In the genomic region with DNA sequence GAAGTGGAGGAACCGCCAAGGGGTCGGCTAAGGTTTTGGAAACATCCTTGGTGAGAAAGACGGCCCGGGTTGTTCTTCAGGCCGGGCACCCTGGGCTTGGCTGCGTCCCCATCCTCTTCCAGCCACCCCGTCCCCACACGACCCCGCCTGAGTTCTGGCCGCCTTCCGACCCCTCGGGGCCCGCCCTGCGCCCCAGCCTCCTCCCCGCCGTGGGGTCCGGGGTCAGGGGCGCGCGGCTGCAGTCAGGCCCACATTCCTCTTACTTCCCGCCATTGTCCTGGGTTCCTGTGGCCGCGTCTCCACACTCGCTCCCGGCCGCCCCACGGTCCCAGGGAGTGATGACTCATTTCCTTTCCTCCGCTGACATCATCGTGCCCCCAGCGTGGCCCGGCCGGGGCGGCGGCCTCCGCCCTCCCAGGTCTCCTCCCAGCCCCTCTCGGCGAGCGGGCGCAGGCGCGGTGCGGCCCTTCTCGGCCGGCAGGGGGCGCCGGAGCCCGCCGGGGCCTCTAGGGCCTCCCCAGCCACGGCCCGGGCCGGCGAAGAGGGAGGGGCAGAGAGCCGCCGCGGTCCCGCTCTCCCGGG, we compare ENCODE assay signal across 8 cellular contexts. TPM values are rescaled to one million over a fixed set of nuclear protein-coding genes. Genes with fewer than 3 reads are reported as not detected.
DNase-seq lines count a peak whose midpoint lies in the region; ATAC-seq, FAIRE-seq and TF ChIP-seq lines count a peak whose summit lies in the region.

No MANE protein-coding gene starts in this region.

- peaks cover 3% of the 10 kb centered on the region for H3K27me3 ChIP-seq in AG04450 (ENCODE audit: control insufficient read depth, insufficient read depth, low read length)
- H3K27me3 ChIP-seq in keratinocyte (ENCODE audit: control insufficient read depth, extremely low read depth, insufficient read depth, low read length) = no peaks in the 10 kb centered on the region

- POLR2A ChIA-PET in AG04450 (lab: Yijun Ruan, JAX) = no interaction called here

- peak overlapping the region; percentile 87 for H3K9ac ChIP-seq in keratinocyte (ENCODE audit: control insufficient read depth, extremely low read depth, insufficient read depth, low read length)

- H3K36me3 ChIP-seq in keratinocyte (ENCODE audit: control insufficient read depth in 2 of 2, extremely low read depth in 1 of 2, insufficient read depth in 2 of 2, low read length in 2 of 2) = no peaks in the 10 kb centered on the region

- H2AFZ ChIP-seq in keratinocyte (ENCODE audit: control insufficient read depth, low read length) = peak overlapping the region; percentile 93

- no peaks in the 10 kb centered on the region for H3K9me1 ChIP-seq in keratinocyte (ENCODE audit: control insufficient read depth, extremely low read depth, insufficient read depth, low read length)

- DNase-seq in AG04450 (ENCODE audit: low read depth, low spot score) = peak; percentile 81
- peak; percentile 85 for DNase-seq in NCI-H2196 (lab: John Stamatoyannopoulos, UW; ENCODE audit: unreplicated experiment)
- peak; percentile 67 to 81 (median 75) for DNase-seq in activated CD4-positive, CD25-positive, alpha-beta regulatory T cell (lab: John Stamatoyannopoulos, UW)
- DNase-seq in caudate nucleus (lab: John Stamatoyannopoulos, UW) = peak in 59 of 61 donors; percentile 35 to 91 (median 77)
- DNase-seq in keratinocyte (ENCODE audit: low read depth, low spot score) = peak; percentile 69
- peak; percentile 75 to 86 (median 80) for DNase-seq in stimulated activated CD4-positive, alpha-beta T cell treated with anti-CD3 and anti-CD28 coated beads, Interleukin-12 subunit alpha, Interleukin-12 subunit beta, amount 100 ng/mL, for 48 hours (ENCODE audit: low read depth in 2 of 3, low spot score in 1 of 3)

- H3K27ac ChIP-seq in AG04450 (ENCODE audit: low read depth, low read length) (peak overlapping the region; percentile 78), caudate nucleus (ENCODE audit: low read depth, low read length) (peak overlapping the region; percentile 86), keratinocyte (ENCODE audit: control insufficient read depth, insufficient read depth, low read length) (peak overlapping the region; percentile 84)

- dilution Hi-C loops in keratinocyte (cut with MboI; ENCODE audit: extremely low pct_ligation_motif_present, low sequenced_read_pairs) = no loop called here

- H3K79me2 ChIP-seq in keratinocyte (ENCODE audit: control insufficient read depth, insufficient read depth, low read length) = peaks cover 2% of the 10 kb centered on the region

- no peak for FAIRE-seq in keratinocyte (lab: Jason Lieb, UNC)

- H3K4me1 ChIP-seq in keratinocyte (ENCODE audit: control insufficient read depth, extremely low read depth, insufficient read depth, low read length) = peaks cover 17% of the 10 kb centered on the region

- H3K4me3 ChIP-seq in AG04450 (ENCODE audit: low read depth, low read length) (peak overlapping the region; percentile 69), keratinocyte (ENCODE audit: control insufficient read depth in 2 of 3, extremely low read depth in 1 of 3, insufficient read depth in 2 of 3, low read depth in 1 of 3, low read length in 3 of 3) (peak overlapping the region; percentile 79 to 88 (median 82))

- ATAC-seq in GM18867 (IDR thresholded peaks at IDR 0.05; ENCODE audit: unreplicated experiment) (peak; percentile 69), HG03097 (IDR thresholded peaks at IDR 0.05; ENCODE audit: low FRiP score, unreplicated experiment) (peak; percentile 77)

- H4K20me1 ChIP-seq in keratinocyte (ENCODE audit: control insufficient read depth, extremely low read depth, insufficient read depth, low read length) = no peaks in the 10 kb centered on the region

- TF ChIP-seq CTCF in AG04450 (IDR thresholded peaks at IDR 0.05; ENCODE audit: low read depth, low read length) (peak; percentile 53), keratinocyte (optimal IDR thresholded peaks at IDR 0.05 in 1 of 3, IDR thresholded peaks at IDR 0.05 in 1 of 3, conservative IDR thresholded peaks at IDR 0.05 in 1 of 3; ENCODE audit: extremely low read depth in 1 of 3, insufficient read depth in 2 of 3, low read length in 3 of 3) (peak in 2 of 3 experiments; percentile 59 to 73)

- H3K4me2 ChIP-seq in keratinocyte (ENCODE audit: control insufficient read depth, extremely low read depth, insufficient read depth, low read depth, low read length) = peak overlapping the region; percentile 89

- CTCF ChIA-PET in AG04450 (lab: Charles Lee) = interaction anchor here (0.6 to 4.5 kb wide), 38 partner anchors 9 to 260 kb away, joined by 3 to 81 read pairs (median 4); partner anchors contain the start of gene KSR1

- peaks cover 4% of the 10 kb centered on the region; the same call in 1 of the 2 replicates for H3K9me3 ChIP-seq in AG04450 (ENCODE audit: control insufficient read depth, insufficient read depth, low read length)
- no peaks in the 10 kb centered on the region for H3K9me3 ChIP-seq in keratinocyte (ENCODE audit: control insufficient read depth, low read depth, low read length)

RNA-seq across cellular contexts. Expression of gene WSB1, which starts 59.6 kb away (rescaled TPM):
- polyA plus RNA-seq in AG04450 (2011; rRNA removed) (156 and 204 TPM in 2 replicates), keratinocyte (70.2 to 141 TPM (median 135 TPM) in 3 replicates)
- 68.6 and 71.8 TPM in 2 replicates for polyA minus RNA-seq in AG04450 (2011; rRNA and poly(A)+ RNA removed)
- polyA plus RNA-seq in keratinocyte (2011; ENCODE audit: low read depth) = 120 TPM
- 33.7 and 50.3 TPM in 2 replicates for polyA plus RNA-seq in keratinocyte (2011; cell fraction: cytosol; rRNA removed)
- polyA plus RNA-seq in keratinocyte (2011; cell fraction: nucleus; rRNA removed) = 498 and 811 TPM in 2 replicates
- 37.7 and 91.6 TPM in 2 replicates for polyA plus RNA-seq in keratinocyte (2012; ENCODE audit: low replicate concordance)
- 26.3 to 72.4 TPM (median 48.7 TPM) in 3 replicates for polyA minus RNA-seq in keratinocyte
- polyA minus RNA-seq in keratinocyte (2011; cell fraction: cytosol; rRNA and poly(A)+ RNA removed) = 20.1 TPM
- polyA minus RNA-seq in keratinocyte (2011; cell fraction: nucleus; rRNA and poly(A)+ RNA removed) = 66.6 and 122 TPM in 2 replicates

Comparison
In these comparisons a context has a peak if more than half of its experiments do, and no peak if none do; other contexts are left out.
1. Peak in every context shown above with its lines: DNase-seq, ATAC-seq, H3K4me3 ChIP-seq and H3K27ac ChIP-seq.